11 cellular contexts compared by ENCODE assay signal in genomic region chr2:187274146-187274545, GRCh38.
"Had no signal": no experiment of that assay in that cellular context is flagged by ENCODE, and none has a peak within 500 bp of the region (broad histone marks: within the 10 kb centered on the region; RNA-seq: fewer than 3 reads in every experiment).

No MANE protein-coding gene starts in this region.

- H3K36me3 Mint-ChIP-seq: IgD-negative memory B cell had no signal

- H3K4me1 ChIP-seq: HAP-1 had no signal

- H3K27me3 Mint-ChIP-seq: IgD-negative memory B cell had no signal

- H2AFZ ChIP-seq: GM23248 had no signal

- DNase-seq: GM23248, GOT3, H7, HFFc6, KBM-7 had no signal

- H3K27ac Mint-ChIP-seq: HFFc6, IgD-negative memory B cell had no signal

- H3K4me2 ChIP-seq: KMS-11 had no signal

- H3K4me1 Mint-ChIP-seq: IgD-negative memory B cell had no signal

- H3K9ac ChIP-seq: GM23248, KMS-11 had no signal

- H3K9me3 ChIP-seq: HAP-1 had no signal

- H3K36me3 ChIP-seq: HAP-1 had no signal

- H3K4me3 Mint-ChIP-seq: HFFc6, IgD-negative memory B cell had no signal

- FAIRE-seq: HepG2 had no signal

- H3K4me3 ChIP-seq: GM23248, HAP-1 had no signal

- H3K27ac ChIP-seq: GM23248, HL-60, KMS-11 had no signal

- ATAC-seq: HCT116, HepG2 had no signal
